Comparison of ENCODE assay signal across 1 cellular context in genomic region chr12:82867782-82868505, GRCh38.
TF ChIP-seq lines count a peak whose summit lies in the region.

No MANE protein-coding gene starts in this region.

TF ChIP-seq in liver, 16 proteins besides CTCF, POLR2A, EP300 and RAD21:
- TF ChIP-seq, protein P1, sequence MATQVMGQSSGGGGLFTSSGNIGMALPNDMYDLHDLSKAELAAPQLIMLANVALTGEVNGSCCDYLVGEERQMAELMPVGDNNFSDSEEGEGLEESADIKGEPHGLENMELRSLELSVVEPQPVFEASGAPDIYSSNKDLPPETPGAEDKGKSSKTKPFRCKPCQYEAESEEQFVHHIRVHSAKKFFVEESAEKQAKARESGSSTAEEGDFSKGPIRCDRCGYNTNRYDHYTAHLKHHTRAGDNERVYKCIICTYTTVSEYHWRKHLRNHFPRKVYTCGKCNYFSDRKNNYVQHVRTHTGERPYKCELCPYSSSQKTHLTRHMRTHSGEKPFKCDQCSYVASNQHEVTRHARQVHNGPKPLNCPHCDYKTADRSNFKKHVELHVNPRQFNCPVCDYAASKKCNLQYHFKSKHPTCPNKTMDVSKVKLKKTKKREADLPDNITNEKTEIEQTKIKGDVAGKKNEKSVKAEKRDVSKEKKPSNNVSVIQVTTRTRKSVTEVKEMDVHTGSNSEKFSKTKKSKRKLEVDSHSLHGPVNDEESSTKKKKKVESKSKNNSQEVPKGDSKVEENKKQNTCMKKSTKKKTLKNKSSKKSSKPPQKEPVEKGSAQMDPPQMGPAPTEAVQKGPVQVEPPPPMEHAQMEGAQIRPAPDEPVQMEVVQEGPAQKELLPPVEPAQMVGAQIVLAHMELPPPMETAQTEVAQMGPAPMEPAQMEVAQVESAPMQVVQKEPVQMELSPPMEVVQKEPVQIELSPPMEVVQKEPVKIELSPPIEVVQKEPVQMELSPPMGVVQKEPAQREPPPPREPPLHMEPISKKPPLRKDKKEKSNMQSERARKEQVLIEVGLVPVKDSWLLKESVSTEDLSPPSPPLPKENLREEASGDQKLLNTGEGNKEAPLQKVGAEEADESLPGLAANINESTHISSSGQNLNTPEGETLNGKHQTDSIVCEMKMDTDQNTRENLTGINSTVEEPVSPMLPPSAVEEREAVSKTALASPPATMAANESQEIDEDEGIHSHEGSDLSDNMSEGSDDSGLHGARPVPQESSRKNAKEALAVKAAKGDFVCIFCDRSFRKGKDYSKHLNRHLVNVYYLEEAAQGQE (IDR thresholded peaks at IDR 0.05) = peak; percentile 83
- TF ChIP-seq TAF1 (conservative IDR thresholded peaks at IDR 0.05) (no peak), SP1 (IDR thresholded peaks at IDR 0.05) (no peak), HNF4A (conservative IDR thresholded peaks at IDR 0.05) (no peak)
